In the genomic region with DNA sequence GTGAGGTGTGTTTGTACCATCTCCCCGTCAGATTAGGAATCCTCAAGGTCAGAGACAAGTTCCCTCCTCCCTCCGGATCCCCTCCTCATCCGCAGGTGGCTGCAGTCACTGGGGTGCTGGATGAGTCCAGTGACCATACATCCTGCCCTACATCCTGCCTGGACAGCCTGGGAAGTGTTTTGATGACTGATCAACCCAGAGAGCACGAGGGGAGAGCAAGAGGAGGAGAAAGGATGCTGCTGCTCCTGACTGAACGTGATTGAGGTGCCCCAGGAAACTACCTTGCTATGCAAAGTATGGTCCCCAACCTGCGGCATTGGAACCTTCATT, we compare ENCODE assay signal across 16 cellular contexts.
DNase-seq lines count a peak whose midpoint lies in the region; ATAC-seq and TF ChIP-seq lines count a peak whose summit lies in the region.
"Had no signal": no experiment of that assay in that cellular context is flagged by ENCODE, and none has a peak within 500 bp of the region (broad histone marks: within the 10 kb centered on the region; RNA-seq: fewer than 3 reads in every experiment).

No MANE protein-coding gene starts in this region.

- H3K4me1 ChIP-seq in esophagus squamous epithelium (peaks cover 24 to 77% (median 33%) of the 10 kb centered on the region in 3 donors), neural progenitor cell (peaks cover 31% of the 10 kb centered on the region)
- H3K4me1 ChIP-seq: HAP-1 had no signal

- no peak for ATAC-seq in HG03565 (IDR thresholded peaks at IDR 0.05; ENCODE audit: unreplicated experiment)
- ATAC-seq in HG03135 (IDR thresholded peaks at IDR 0.05; ENCODE audit: unreplicated experiment): no peak
- ATAC-seq: stimulated activated naive CD8-positive, alpha-beta T cell treated with anti-CD3 and anti-CD28 coated beads, Interleukin-15, amount 100 ng/mL, for 72 hours had no signal

- peak overlapping the region; percentile 5 for H3K4me3 Mint-ChIP-seq in neural progenitor cell
- H3K4me3 Mint-ChIP-seq: activated T-helper 1 cell treated with anti-CD3 and anti-CD28 coated beads, Interleukin-12 subunit alpha, Interleukin-12 subunit beta, Interleukin-2, Interleukin-4 antibody, amounts not matched to agents 30 ng/mL and 10 ng/mL and 1 ng/mL, durations not matched to agents 14 hours and 24 hours and 36 hours; stimulated activated naive CD8-positive, alpha-beta T cell treated with anti-CD3 and anti-CD28 coated beads, Interleukin-15, amount 100 ng/mL, for 72 hours had no signal

- no peak overlapping the region for H3K4me2 ChIP-seq in neural progenitor cell

- CTCF ChIA-PET in HEK293T (lab: Yijun Ruan, JAX): no interaction called here

- H2AFZ ChIP-seq in neural progenitor cell (replicated peaks): no peak overlapping the region

- H3K9ac ChIP-seq in neural progenitor cell: no peak overlapping the region

- H3K36me3 ChIP-seq in esophagus squamous epithelium (no peaks in the 10 kb centered on the region), neural progenitor cell (no peaks in the 10 kb centered on the region)
- H3K36me3 ChIP-seq: HAP-1 had no signal

- H3K36me3 Mint-ChIP-seq in neural progenitor cell: no peaks in the 10 kb centered on the region

- no peaks in the 10 kb centered on the region for H3K27me3 ChIP-seq in HL-60 (ENCODE audit: insufficient read depth, poor library complexity, severe bottlenecking)
- H3K27me3 ChIP-seq in esophagus squamous epithelium: no peaks in the 10 kb centered on the region
- peaks cover 9% of the 10 kb centered on the region for H3K27me3 ChIP-seq in neural progenitor cell

- H3K4me1 Mint-ChIP-seq in neural progenitor cell: peaks cover 53% of the 10 kb centered on the region

- no peaks in the 10 kb centered on the region for H3K79me2 ChIP-seq in neural progenitor cell (ENCODE audit: low read depth)

- DNase-seq in ELR (ENCODE audit: low read depth) (peak; percentile 61), HL-60 (ENCODE audit: low read depth in 1 of 2, low spot score in 1 of 2) (no peak), esophagus squamous epithelium (lab: John Stamatoyannopoulos, UW) (no peak), neural progenitor cell (ENCODE audit: low spot score) (no peak), NCI-H1694 treated with DMSO at 0.1 percent for 48 hours (lab: John Stamatoyannopoulos, UW) (no peak), HEK293T (ENCODE audit: extremely low spot score) (no peak)
- DNase-seq: activated CD4-positive, alpha-beta T cell treated with anti-CD3 and anti-CD28 coated beads for 48 hours; NCI-H2029; SHP77; small intestine; stimulated activated naive CD8-positive, alpha-beta T cell treated with anti-CD3 and anti-CD28 coated beads, Interleukin-15, amount 100 ng/mL, for 72 hours had no signal

- H3K27ac Mint-ChIP-seq in neural progenitor cell: no peak overlapping the region
- H3K27ac Mint-ChIP-seq: activated T-helper 1 cell treated with anti-CD3 and anti-CD28 coated beads, Interleukin-12 subunit alpha, Interleukin-12 subunit beta, Interleukin-2, Interleukin-4 antibody, amounts not matched to agents 30 ng/mL and 10 ng/mL and 1 ng/mL, durations not matched to agents 14 hours and 24 hours and 36 hours had no signal

- intact Hi-C loops in esophagus squamous epithelium (cut with DNase I): loop anchor here (10.0 kb wide), 1 partner anchor 93 kb away; a partner anchor contains a TSS

- TF ChIP-seq CTCF in HL-60 (IDR thresholded peaks at IDR 0.05; ENCODE audit: insufficient read depth, low read length): no peak
- TF ChIP-seq CTCF in esophagus squamous epithelium (IDR thresholded peaks at IDR 0.05): no peak
- no peak for TF ChIP-seq CTCF in neural progenitor cell (IDR thresholded peaks at IDR 0.05)

- H4K20me1 ChIP-seq in neural progenitor cell (ENCODE audit: low read depth): no peaks in the 10 kb centered on the region

- H3K27me3 Mint-ChIP-seq in neural progenitor cell (ENCODE audit: insufficient read depth, low read depth): peaks cover 31% of the 10 kb centered on the region

- no peak overlapping the region for H3K4me3 ChIP-seq in HL-60 (replicated peaks; ENCODE audit: insufficient read depth, low read length)
- H3K4me3 ChIP-seq in esophagus squamous epithelium: no peak overlapping the region
- H3K4me3 ChIP-seq in neural progenitor cell: no peak overlapping the region
- H3K4me3 ChIP-seq: HAP-1, lung had no signal

- H3K27ac ChIP-seq in HL-60 (replicated peaks): peak overlapping the region; percentile 64
- peak overlapping the region in 3 of 4 donors; percentile 30 to 79 (median 66) for H3K27ac ChIP-seq in esophagus squamous epithelium
- no peak overlapping the region for H3K27ac ChIP-seq in neural progenitor cell

- peaks cover 23% of the 10 kb centered on the region for H3F3A ChIP-seq in neural progenitor cell (ENCODE audit: low read depth)

- POLR2A ChIA-PET in HEK293T (lab: Yijun Ruan, JAX): no interaction called here

- TF ChIP-seq POLR2A in esophagus squamous epithelium (IDR thresholded peaks at IDR 0.05): no peak

- no peaks in the 10 kb centered on the region for H3K9me3 Mint-ChIP-seq in neural progenitor cell
- H3K9me3 Mint-ChIP-seq: activated T-helper 1 cell treated with anti-CD3 and anti-CD28 coated beads, Interleukin-12 subunit alpha, Interleukin-12 subunit beta, Interleukin-2, Interleukin-4 antibody, amounts not matched to agents 30 ng/mL and 10 ng/mL and 1 ng/mL, durations not matched to agents 14 hours and 24 hours and 36 hours; stimulated activated naive CD8-positive, alpha-beta T cell treated with anti-CD3 and anti-CD28 coated beads, Interleukin-15, amount 100 ng/mL, for 72 hours had no signal

- H3K9me3 ChIP-seq in esophagus squamous epithelium: no peaks in the 10 kb centered on the region
- H3K9me3 ChIP-seq in neural progenitor cell (ENCODE audit: low read depth): no peaks in the 10 kb centered on the region
- H3K9me3 ChIP-seq: HAP-1 had no signal

- 61 to 100% methylated on average over 3 of the region's 6 CpGs for WGBS in esophagus squamous epithelium, 2 donors

TF ChIP-seq in HEK293T, 16 proteins besides CTCF, POLR2A, EP300 and RAD21:
- no peak for TF ChIP-seq BHLHE40 (IDR thresholded peaks at IDR 0.05; ENCODE audit: borderline replicate concordance)
- TF ChIP-seq, protein P1, sequence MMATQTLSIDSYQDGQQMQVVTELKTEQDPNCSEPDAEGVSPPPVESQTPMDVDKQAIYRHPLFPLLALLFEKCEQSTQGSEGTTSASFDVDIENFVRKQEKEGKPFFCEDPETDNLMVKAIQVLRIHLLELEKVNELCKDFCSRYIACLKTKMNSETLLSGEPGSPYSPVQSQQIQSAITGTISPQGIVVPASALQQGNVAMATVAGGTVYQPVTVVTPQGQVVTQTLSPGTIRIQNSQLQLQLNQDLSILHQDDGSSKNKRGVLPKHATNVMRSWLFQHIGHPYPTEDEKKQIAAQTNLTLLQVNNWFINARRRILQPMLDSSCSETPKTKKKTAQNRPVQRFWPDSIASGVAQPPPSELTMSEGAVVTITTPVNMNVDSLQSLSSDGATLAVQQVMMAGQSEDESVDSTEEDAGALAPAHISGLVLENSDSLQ (IDR thresholded peaks at IDR 0.05): no peak
- no peak for TF ChIP-seq LEF1 (IDR thresholded peaks at IDR 0.05; ENCODE audit: borderline replicate concordance)
- no peak for TF ChIP-seq FOXA1 (IDR thresholded peaks at IDR 0.05)
